2 cellular contexts compared by ENCODE assay signal in the genomic region with DNA sequence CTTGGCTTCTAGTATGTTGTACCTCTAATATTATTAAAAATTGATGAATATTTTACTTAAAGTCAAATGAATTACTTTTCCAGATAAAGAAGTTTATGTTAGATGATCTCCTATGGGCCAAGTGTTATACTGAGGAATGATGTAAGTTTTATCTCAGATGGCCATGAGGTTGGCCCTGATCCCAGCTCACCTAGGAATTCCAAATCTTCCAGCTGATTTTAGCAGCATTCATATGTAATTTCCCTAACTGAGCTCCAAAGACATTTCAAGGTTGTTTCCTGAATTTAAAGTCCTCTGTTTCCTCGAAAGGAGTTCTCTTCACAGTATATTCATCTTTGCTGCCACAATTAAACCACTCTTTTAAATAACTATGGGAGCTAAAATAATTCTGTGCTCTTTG.
TF ChIP-seq lines count a peak whose summit lies in the region.

No MANE protein-coding gene starts in this region.

TF ChIP-seq in GM23338, 12 proteins besides CTCF, POLR2A, EP300 and RAD21 (continued from another document):
- TF ChIP-seq EZH2phosphoT487 (IDR thresholded peaks at IDR 0.05; ENCODE audit: unreplicated experiment), result no peak
- TF ChIP-seq, protein P1, sequence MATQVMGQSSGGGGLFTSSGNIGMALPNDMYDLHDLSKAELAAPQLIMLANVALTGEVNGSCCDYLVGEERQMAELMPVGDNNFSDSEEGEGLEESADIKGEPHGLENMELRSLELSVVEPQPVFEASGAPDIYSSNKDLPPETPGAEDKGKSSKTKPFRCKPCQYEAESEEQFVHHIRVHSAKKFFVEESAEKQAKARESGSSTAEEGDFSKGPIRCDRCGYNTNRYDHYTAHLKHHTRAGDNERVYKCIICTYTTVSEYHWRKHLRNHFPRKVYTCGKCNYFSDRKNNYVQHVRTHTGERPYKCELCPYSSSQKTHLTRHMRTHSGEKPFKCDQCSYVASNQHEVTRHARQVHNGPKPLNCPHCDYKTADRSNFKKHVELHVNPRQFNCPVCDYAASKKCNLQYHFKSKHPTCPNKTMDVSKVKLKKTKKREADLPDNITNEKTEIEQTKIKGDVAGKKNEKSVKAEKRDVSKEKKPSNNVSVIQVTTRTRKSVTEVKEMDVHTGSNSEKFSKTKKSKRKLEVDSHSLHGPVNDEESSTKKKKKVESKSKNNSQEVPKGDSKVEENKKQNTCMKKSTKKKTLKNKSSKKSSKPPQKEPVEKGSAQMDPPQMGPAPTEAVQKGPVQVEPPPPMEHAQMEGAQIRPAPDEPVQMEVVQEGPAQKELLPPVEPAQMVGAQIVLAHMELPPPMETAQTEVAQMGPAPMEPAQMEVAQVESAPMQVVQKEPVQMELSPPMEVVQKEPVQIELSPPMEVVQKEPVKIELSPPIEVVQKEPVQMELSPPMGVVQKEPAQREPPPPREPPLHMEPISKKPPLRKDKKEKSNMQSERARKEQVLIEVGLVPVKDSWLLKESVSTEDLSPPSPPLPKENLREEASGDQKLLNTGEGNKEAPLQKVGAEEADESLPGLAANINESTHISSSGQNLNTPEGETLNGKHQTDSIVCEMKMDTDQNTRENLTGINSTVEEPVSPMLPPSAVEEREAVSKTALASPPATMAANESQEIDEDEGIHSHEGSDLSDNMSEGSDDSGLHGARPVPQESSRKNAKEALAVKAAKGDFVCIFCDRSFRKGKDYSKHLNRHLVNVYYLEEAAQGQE (IDR thresholded peaks at IDR 0.05; ENCODE audit: unreplicated experiment), result no peak
- TF ChIP-seq ZNF114 (CRISPR knock-in tag; IDR thresholded peaks at IDR 0.05), result no peak
- TF ChIP-seq POLR2AphosphoS5 (IDR thresholded peaks at IDR 0.05; ENCODE audit: low read depth), result no peak
- TF ChIP-seq JUNB (IDR thresholded peaks at IDR 0.05; ENCODE audit: unreplicated experiment), result no peak
- TF ChIP-seq, protein P2, sequence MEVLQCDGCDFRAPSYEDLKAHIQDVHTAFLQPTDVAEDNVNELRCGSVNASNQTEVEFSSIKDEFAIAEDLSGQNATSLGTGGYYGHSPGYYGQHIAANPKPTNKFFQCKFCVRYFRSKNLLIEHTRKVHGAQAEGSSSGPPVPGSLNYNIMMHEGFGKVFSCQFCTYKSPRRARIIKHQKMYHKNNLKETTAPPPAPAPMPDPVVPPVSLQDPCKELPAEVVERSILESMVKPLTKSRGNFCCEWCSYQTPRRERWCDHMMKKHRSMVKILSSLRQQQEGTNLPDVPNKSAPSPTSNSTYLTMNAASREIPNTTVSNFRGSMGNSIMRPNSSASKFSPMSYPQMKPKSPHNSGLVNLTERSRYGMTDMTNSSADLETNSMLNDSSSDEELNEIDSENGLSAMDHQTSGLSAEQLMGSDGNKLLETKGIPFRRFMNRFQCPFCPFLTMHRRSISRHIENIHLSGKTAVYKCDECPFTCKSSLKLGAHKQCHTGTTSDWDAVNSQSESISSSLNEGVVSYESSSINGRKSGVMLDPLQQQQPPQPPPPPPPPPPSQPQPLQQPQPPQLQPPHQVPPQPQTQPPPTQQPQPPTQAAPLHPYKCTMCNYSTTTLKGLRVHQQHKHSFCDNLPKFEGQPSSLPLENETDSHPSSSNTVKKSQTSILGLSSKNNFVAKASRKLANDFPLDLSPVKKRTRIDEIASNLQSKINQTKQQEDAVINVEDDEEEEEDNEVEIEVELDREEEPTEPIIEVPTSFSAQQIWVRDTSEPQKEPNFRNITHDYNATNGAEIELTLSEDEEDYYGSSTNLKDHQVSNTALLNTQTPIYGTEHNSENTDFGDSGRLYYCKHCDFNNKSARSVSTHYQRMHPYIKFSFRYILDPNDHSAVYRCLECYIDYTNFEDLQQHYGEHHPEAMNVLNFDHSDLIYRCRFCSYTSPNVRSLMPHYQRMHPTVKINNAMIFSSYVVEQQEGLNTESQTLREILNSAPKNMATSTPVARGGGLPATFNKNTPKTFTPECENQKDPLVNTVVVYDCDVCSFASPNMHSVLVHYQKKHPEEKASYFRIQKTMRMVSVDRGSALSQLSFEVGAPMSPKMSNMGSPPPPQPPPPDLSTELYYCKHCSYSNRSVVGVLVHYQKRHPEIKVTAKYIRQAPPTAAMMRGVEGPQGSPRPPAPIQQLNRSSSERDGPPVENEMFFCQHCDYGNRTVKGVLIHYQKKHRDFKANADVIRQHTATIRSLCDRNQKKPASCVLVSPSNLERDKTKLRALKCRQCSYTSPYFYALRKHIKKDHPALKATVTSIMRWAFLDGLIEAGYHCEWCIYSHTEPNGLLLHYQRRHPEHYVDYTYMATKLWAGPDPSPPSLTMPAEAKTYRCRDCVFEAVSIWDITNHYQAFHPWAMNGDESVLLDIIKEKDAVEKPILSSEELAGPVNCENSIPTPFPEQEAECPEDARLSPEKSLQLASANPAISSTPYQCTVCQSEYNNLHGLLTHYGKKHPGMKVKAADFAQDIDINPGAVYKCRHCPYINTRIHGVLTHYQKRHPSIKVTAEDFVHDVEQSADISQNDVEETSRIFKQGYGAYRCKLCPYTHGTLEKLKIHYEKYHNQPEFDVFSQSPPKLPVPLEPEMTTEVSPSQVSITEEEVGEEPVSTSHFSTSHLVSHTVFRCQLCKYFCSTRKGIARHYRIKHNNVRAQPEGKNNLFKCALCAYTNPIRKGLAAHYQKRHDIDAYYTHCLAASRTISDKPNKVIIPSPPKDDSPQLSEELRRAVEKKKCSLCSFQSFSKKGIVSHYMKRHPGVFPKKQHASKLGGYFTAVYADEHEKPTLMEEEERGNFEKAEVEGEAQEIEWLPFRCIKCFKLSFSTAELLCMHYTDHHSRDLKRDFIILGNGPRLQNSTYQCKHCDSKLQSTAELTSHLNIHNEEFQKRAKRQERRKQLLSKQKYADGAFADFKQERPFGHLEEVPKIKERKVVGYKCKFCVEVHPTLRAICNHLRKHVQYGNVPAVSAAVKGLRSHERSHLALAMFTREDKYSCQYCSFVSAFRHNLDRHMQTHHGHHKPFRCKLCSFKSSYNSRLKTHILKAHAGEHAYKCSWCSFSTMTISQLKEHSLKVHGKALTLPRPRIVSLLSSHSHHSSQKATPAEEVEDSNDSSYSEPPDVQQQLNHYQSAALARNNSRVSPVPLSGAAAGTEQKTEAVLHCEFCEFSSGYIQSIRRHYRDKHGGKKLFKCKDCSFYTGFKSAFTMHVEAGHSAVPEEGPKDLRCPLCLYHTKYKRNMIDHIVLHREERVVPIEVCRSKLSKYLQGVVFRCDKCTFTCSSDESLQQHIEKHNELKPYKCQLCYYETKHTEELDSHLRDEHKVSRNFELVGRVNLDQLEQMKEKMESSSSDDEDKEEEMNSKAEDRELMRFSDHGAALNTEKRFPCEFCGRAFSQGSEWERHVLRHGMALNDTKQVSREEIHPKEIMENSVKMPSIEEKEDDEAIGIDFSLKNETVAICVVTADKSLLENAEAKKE (CRISPR knock-in tag; IDR thresholded peaks at IDR 0.05), result peak; percentile 87
- no peak for TF ChIP-seq CREB1 (CRISPR knock-in tag; IDR thresholded peaks at IDR 0.05; ENCODE audit: low read depth)
- peak; percentile 66; the same call in 1 of the 2 replicates for TF ChIP-seq NANOG (IDR thresholded peaks at IDR 0.05; ENCODE audit: borderline replicate concordance)
- TF ChIP-seq STAT1 (IDR thresholded peaks at IDR 0.05; ENCODE audit: unreplicated experiment), result no peak

TF ChIP-seq in endothelial cell of umbilical vein, 7 proteins besides CTCF, POLR2A, EP300 and RAD21 (continued from another document):
- TF ChIP-seq GATA2 (IDR thresholded peaks at IDR 0.05; ENCODE audit: insufficient read depth, insufficient read length, low read depth, low read length), result no peak
